Comparison of ENCODE assay signal across 8 cellular contexts in genomic region chr19:10403137-10404021, GRCh38. TPM values are rescaled to one million over a fixed set of nuclear protein-coding genes. Genes with fewer than 3 reads are reported as not detected.
DNase-seq lines count a peak whose midpoint lies in the region; ATAC-seq and TF ChIP-seq lines count a peak whose summit lies in the region.

Gene CDC37, minus strand, starts transcription at chr19:10403542. Its CDS starts 63 bp downstream, at chr19:10403479.

- DNase-seq in AG20443 (ENCODE audit: low spot score) (peak; percentile 99), NCI-H510A (lab: John Stamatoyannopoulos, UW) (peak; percentile 97), cerebellum (ENCODE audit: low spot score) (peak; percentile 100), kidney glomerular epithelial cell (lab: John Stamatoyannopoulos, UW) (peak; percentile 90)
- peak; percentile 98 for DNase-seq in activated CD4-positive, alpha-beta T cell treated with anti-CD3 and anti-CD28 coated beads for 1 hour
- DNase-seq in stimulated activated CD4-positive, alpha-beta T cell treated with anti-CD3 and anti-CD28 coated beads, Interleukin-15, amount 100 ng/mL, for 48 hours (ENCODE audit: low read depth in 2 of 2), result peak; percentile 95 to 98

- peak; percentile 97 for TF ChIP-seq POLR2A in GM19099 (IDR thresholded peaks at IDR 0.05; ENCODE audit: extremely low read depth, insufficient read length, low read depth)

- ATAC-seq in HG03432 (IDR thresholded peaks at IDR 0.05; ENCODE audit: unreplicated experiment), result peak; percentile 80

RNA-seq across cellular contexts. Expression of gene CDC37, which starts in this region (rescaled TPM):
- 41.6 TPM for total RNA-seq in cerebellum

Comparison
In these comparisons a context has a peak if more than half of its experiments do, and no peak if none do; other contexts are left out.
1. Peak in every context shown above with its lines: DNase-seq and ATAC-seq.